19 cellular contexts compared by ENCODE assay signal in genomic region chr13:73958657-73959397, GRCh38.
DNase-seq lines count a peak whose midpoint lies in the region; ATAC-seq, FAIRE-seq and TF ChIP-seq lines count a peak whose summit lies in the region.
"Had no signal": no experiment of that assay in that cellular context is flagged by ENCODE, and none has a peak within 500 bp of the region (broad histone marks: within the 10 kb centered on the region; RNA-seq: fewer than 3 reads in every experiment).

No MANE protein-coding gene starts in this region.

- no peaks in the 10 kb centered on the region for H3K36me3 ChIP-seq in PC-3 (ENCODE audit: low read depth, low read length)
- no peaks in the 10 kb centered on the region for H3K36me3 ChIP-seq in hepatocyte (replicated peaks; ENCODE audit: insufficient read depth, low read depth)
- no peaks in the 10 kb centered on the region for H3K36me3 ChIP-seq in Peyer's patch

- H3K9me3 ChIP-seq in PC-3 (ENCODE audit: low read length) = no peaks in the 10 kb centered on the region
- no peaks in the 10 kb centered on the region for H3K9me3 ChIP-seq in hepatocyte (ENCODE audit: low read depth)
- H3K9me3 ChIP-seq in Peyer's patch = no peaks in the 10 kb centered on the region
- H3K9me3 ChIP-seq: SK-N-SH had no signal

- no peaks in the 10 kb centered on the region for H4K20me1 ChIP-seq in PC-3 (ENCODE audit: low read length)
- H4K20me1 ChIP-seq in hepatocyte (ENCODE audit: insufficient read depth, poor library complexity, severe bottlenecking) = no peaks in the 10 kb centered on the region

- no peak for FAIRE-seq in urothelium cell line (lab: Jason Lieb, UNC)
- FAIRE-seq: H1 had no signal

- H3K4me1 ChIP-seq in PC-3 (ENCODE audit: insufficient read depth, low read length) (peaks cover 11% of the 10 kb centered on the region; the same call in 1 of the 2 replicates), hepatocyte (ENCODE audit: insufficient read depth) (no peaks in the 10 kb centered on the region), Peyer's patch (no peaks in the 10 kb centered on the region)

- WGBS in hepatocyte (ENCODE audit: low lambda C conversion rate, missing lambda C conversion rate) = 88% methylated on average over 8 of the region's 8 CpGs

- H3K27me3 Mint-ChIP-seq in stimulated activated naive CD8-positive, alpha-beta T cell treated with anti-CD3 and anti-CD28 coated beads, Interleukin-15, amount 100 ng/mL, for 72 hours = no peaks in the 10 kb centered on the region

- H3K4me1 Mint-ChIP-seq in stimulated activated naive CD8-positive, alpha-beta T cell treated with anti-CD3 and anti-CD28 coated beads, Interleukin-15, amount 100 ng/mL, for 72 hours = peaks cover 28% of the 10 kb centered on the region

- no peak for DNase-seq in stimulated activated naive CD8-positive, alpha-beta T cell treated with anti-CD3 and anti-CD28 coated beads, Interleukin-15, Interleukin-2, amounts not matched to agents 100 U/mL and 50 U/mL, for 24 hours
- no peak for DNase-seq in stimulated activated naive CD8-positive, alpha-beta T cell treated with anti-CD3 and anti-CD28 coated beads, Interleukin-15, amount 100 ng/mL, for 72 hours
- DNase-seq in PC-3 (peak; percentile 59), hepatocyte (ENCODE audit: low spot score) (peak; percentile 26), urothelium cell line (ENCODE audit: low spot score) (peak; percentile 47), AG08396 (ENCODE audit: low spot score) (no peak), Peyer's patch (no peak)
- DNase-seq: AML-193, DMS79, GF-D8, Kasumi-1, MV-4-11, NCI-H1436, NCI-H2029 treated with DMSO at 0.1 percent for 48 hours, NCI-H526 treated with DMSO at 0.1 percent for 48 hours, SK-N-SH had no signal

- H3F3A ChIP-seq in PC-3 (ENCODE audit: low read length, unreplicated experiment) = no peaks in the 10 kb centered on the region

- TF ChIP-seq CTCF in PC-3 (conservative IDR thresholded peaks at IDR 0.05; ENCODE audit: low read depth, low read length) (no peak), hepatocyte (IDR thresholded peaks at IDR 0.05; ENCODE audit: poor library complexity) (no peak), Peyer's patch (IDR thresholded peaks at IDR 0.05) (no peak)

- H3K9ac ChIP-seq in PC-3 (ENCODE audit: low read length) = no peak overlapping the region
- H3K9ac ChIP-seq: SK-N-SH had no signal

- H3K27ac Mint-ChIP-seq in stimulated activated naive CD8-positive, alpha-beta T cell treated with anti-CD3 and anti-CD28 coated beads, Interleukin-15, amount 100 ng/mL, for 72 hours = no peak overlapping the region

- no peaks in the 10 kb centered on the region for H3K9me2 ChIP-seq in PC-3 (replicated peaks; ENCODE audit: low read length)
- H3K9me2 ChIP-seq in hepatocyte (replicated peaks; ENCODE audit: insufficient read depth) = no peaks in the 10 kb centered on the region
- H3K9me2 ChIP-seq: SK-N-SH had no signal

- H3K27ac ChIP-seq in PC-3 (ENCODE audit: low read length) (no peak overlapping the region), hepatocyte (peak overlapping the region; percentile 39), Peyer's patch (no peak overlapping the region)

- TF ChIP-seq POLR2A in Peyer's patch (IDR thresholded peaks at IDR 0.05) = no peak

- H3K4me2 ChIP-seq in PC-3 (ENCODE audit: low read length) (0 out of 2 replicates have a peak overlapping the region, but pooled peaks have one; percentile 19), hepatocyte (no peak overlapping the region)
- H3K4me2 ChIP-seq: SK-N-SH had no signal

- H3K27me3 ChIP-seq in PC-3 (ENCODE audit: low read length) (no peaks in the 10 kb centered on the region), hepatocyte (no peaks in the 10 kb centered on the region), Peyer's patch (no peaks in the 10 kb centered on the region)

- H3K4me3 Mint-ChIP-seq in stimulated activated naive CD8-positive, alpha-beta T cell treated with anti-CD3 and anti-CD28 coated beads, Interleukin-15, amount 100 ng/mL, for 72 hours = no peak overlapping the region

- intact Hi-C loops in PC-3 (cut with micrococcal nuclease) = no loop called here

- POLR2A ChIA-PET in PC-3 (lab: Charles Lee; ENCODE audit: unreplicated experiment) = no interaction called here

- no peaks in the 10 kb centered on the region for H3K79me2 ChIP-seq in PC-3 (ENCODE audit: low read length)
- H3K79me2 ChIP-seq in hepatocyte = peaks cover 15% of the 10 kb centered on the region

- CTCF ChIA-PET in PC-3 (lab: Charles Lee) = no interaction called here

- peaks cover 0 to 5% of the 10 kb centered on the region in 2 donors for H3K9me3 Mint-ChIP-seq in stimulated activated naive CD8-positive, alpha-beta T cell treated with anti-CD3 and anti-CD28 coated beads, Interleukin-15, amount 100 ng/mL, for 72 hours

- H3K4me3 ChIP-seq in PC-3 (ENCODE audit: low read length) (no peak overlapping the region), hepatocyte (no peak overlapping the region), Peyer's patch (no peak overlapping the region)

- no peak overlapping the region for H2AFZ ChIP-seq in PC-3 (ENCODE audit: low read length)
- H2AFZ ChIP-seq in hepatocyte = no peak overlapping the region

- peak; percentile 28 for ATAC-seq in stimulated activated naive CD8-positive, alpha-beta T cell treated with anti-CD3 and anti-CD28 coated beads, Interleukin-15, Interleukin-2, amounts not matched to agents 100 U/mL and 50 U/mL, for 24 hours
- no peak for ATAC-seq in stimulated activated naive CD8-positive, alpha-beta T cell treated with anti-CD3 and anti-CD28 coated beads, Interleukin-15, amount 100 ng/mL, for 72 hours
- peak; percentile 46 for ATAC-seq in PC-3
- no peak for ATAC-seq in GM19035 (IDR thresholded peaks at IDR 0.05; ENCODE audit: unreplicated experiment)
- ATAC-seq: Right ventricle myocardium inferior had no signal

- BruUV-seq in PC-3 (replicated peaks; lab: Mats Ljungman, UMichigan) = no TSS peak

Comparison
In these comparisons a context has a peak if more than half of its experiments do, and no peak if none do; other contexts are left out.
1. ATAC-seq: peak in stimulated activated naive CD8-positive, alpha-beta T cell treated with anti-CD3 and anti-CD28 coated beads, Interleukin-15, Interleukin-2, amounts not matched to agents 100 U/mL and 50 U/mL, for 24 hours (single experiment) and PC-3 (single experiment); none in stimulated activated naive CD8-positive, alpha-beta T cell treated with anti-CD3 and anti-CD28 coated beads, Interleukin-15, amount 100 ng/mL, for 72 hours (single experiment) and GM19035 (single experiment).
2. DNase-seq: peak in PC-3 (single experiment), hepatocyte (single experiment) and urothelium cell line (single experiment); none in stimulated activated naive CD8-positive, alpha-beta T cell treated with anti-CD3 and anti-CD28 coated beads, Interleukin-15, Interleukin-2, amounts not matched to agents 100 U/mL and 50 U/mL, for 24 hours (single experiment), stimulated activated naive CD8-positive, alpha-beta T cell treated with anti-CD3 and anti-CD28 coated beads, Interleukin-15, amount 100 ng/mL, for 72 hours (0 of 2), AG08396 (single experiment) and Peyer's patch (0 of 3).